Comparison of ENCODE assay signal across 8 cellular contexts in genomic region chr12:8081228-8081920, GRCh38. TPM values are rescaled to one million over a fixed set of nuclear protein-coding genes. Genes with fewer than 3 reads are reported as not detected.
A peak's percentile ranks its signal among the peaks of the same experiment; 100 is the strongest.
DNase-seq lines count a peak whose midpoint lies in the region; ATAC-seq and FAIRE-seq lines count a peak whose summit lies in the region.

No MANE protein-coding gene starts in this region.

- peak overlapping the region; percentile 68 for H3K4me3 ChIP-seq in right cardiac atrium (ENCODE audit: low read length)

- no peaks in the 10 kb centered on the region for H3K4me1 ChIP-seq in right cardiac atrium (ENCODE audit: control insufficient read depth, insufficient read depth, low read length)

- peaks cover 20% of the 10 kb centered on the region for H3K36me3 Mint-ChIP-seq in activated naive CD8-positive, alpha-beta T cell treated with anti-CD3 and anti-CD28 coated beads for 36 hours

- peak; percentile 35 for FAIRE-seq in GM19239 (lab: Jason Lieb, UNC)

- intact Hi-C loops in right cardiac atrium (cut with DNase I): loop anchor here in 1 of 4 donors (5.0 kb wide), 1 partner anchor 39 kb away; no protein-coding TSS in a partner anchor

- peaks cover 2% of the 10 kb centered on the region for H3K9me3 Mint-ChIP-seq in activated naive CD8-positive, alpha-beta T cell treated with anti-CD3 and anti-CD28 coated beads for 36 hours

- DNase-seq in GM19239 (ENCODE audit: insufficient read length, low spot score) (no peak), NCI-H1105 treated with DMSO at 0.1 percent for 48 hours (lab: John Stamatoyannopoulos, UW) (peak; percentile 41), right cardiac atrium (no peak), retina (peak; percentile 43), NCI-H187 treated with DMSO at 0.1 percent for 48 hours (lab: John Stamatoyannopoulos, UW) (no peak), H4 (ENCODE audit: low spot score) (no peak)
- peak; percentile 38 for DNase-seq in activated naive CD8-positive, alpha-beta T cell treated with anti-CD3 and anti-CD28 coated beads for 36 hours

- 4% methylated on average over 16 of the region's 16 CpGs for WGBS in right cardiac atrium

- no peaks in the 10 kb centered on the region for H3K27me3 ChIP-seq in right cardiac atrium (ENCODE audit: control insufficient read depth, insufficient read depth)

- H3K27me3 Mint-ChIP-seq in activated naive CD8-positive, alpha-beta T cell treated with anti-CD3 and anti-CD28 coated beads for 36 hours: no peaks in the 10 kb centered on the region

- H3K27ac ChIP-seq in right cardiac atrium (ENCODE audit: low read length): peak overlapping the region; percentile 90

- ATAC-seq in right cardiac atrium: peak; percentile 26 to 31
- ATAC-seq in GM19324 (IDR thresholded peaks at IDR 0.05; ENCODE audit: low FRiP score, unreplicated experiment): no peak

- no peaks in the 10 kb centered on the region for H3K9me3 ChIP-seq in right cardiac atrium (ENCODE audit: control insufficient read depth, low read length)

- H3K27ac Mint-ChIP-seq in activated naive CD8-positive, alpha-beta T cell treated with anti-CD3 and anti-CD28 coated beads for 36 hours: peak overlapping the region; percentile 97

- H3K4me3 Mint-ChIP-seq in activated naive CD8-positive, alpha-beta T cell treated with anti-CD3 and anti-CD28 coated beads for 36 hours: peak overlapping the region; percentile 100

- H3K4me1 Mint-ChIP-seq in activated naive CD8-positive, alpha-beta T cell treated with anti-CD3 and anti-CD28 coated beads for 36 hours: peaks cover 60% of the 10 kb centered on the region

RNA-seq across cellular contexts. Expression of gene NECAP1, which starts 0.7 kb away (rescaled TPM):
- 10 to 100 TPM; 26.5 to 28.2 TPM for total RNA-seq in activated naive CD8-positive, alpha-beta T cell treated with anti-CD3 and anti-CD28 coated beads for 36 hours
- 10 to 100 TPM; 23.1 to 29.6 (median 26.9) TPM for total RNA-seq in right cardiac atrium
- 19.0 TPM for polyA plus RNA-seq in right cardiac atrium
- total RNA-seq in H4 (2014; rRNA removed; shearing (Covaris generic)): 34.7 and 50.5 TPM in 2 replicates

RNA-seq across cellular contexts. Expression of gene C3AR1, which starts 15.2 kb away (rescaled TPM):
- total RNA-seq in activated naive CD8-positive, alpha-beta T cell treated with anti-CD3 and anti-CD28 coated beads for 36 hours: 1 to 10 TPM; 2.6 to 2.7 TPM
- total RNA-seq in right cardiac atrium: 1 to 10 TPM; 6.4 to 9.6 (median 7.4) TPM
- 2.4 TPM for polyA plus RNA-seq in right cardiac atrium
- 0.95 and 1.8 TPM in 2 replicates for total RNA-seq in H4 (2014; rRNA removed; shearing (Covaris generic))

RNA-seq across cellular contexts. Expression of gene CLEC4A, which starts 42.0 kb away (rescaled TPM):
- under 1 TPM in 1 of 2 experiments, not detected in 1; 0.28 TPM for total RNA-seq in activated naive CD8-positive, alpha-beta T cell treated with anti-CD3 and anti-CD28 coated beads for 36 hours
- 1 to 10 TPM in 3 of 4 donors, under 1 TPM in 1; 0.82 to 1.5 (median 1.1) TPM for total RNA-seq in right cardiac atrium
- polyA plus RNA-seq in right cardiac atrium: 0.75 TPM
- not detected in 2 replicates for total RNA-seq in H4 (2014; rRNA removed; shearing (Covaris generic))

RNA-seq across cellular contexts. Expression of gene FOXJ2, which starts 48.9 kb away (rescaled TPM):
- 10 to 100 TPM; 15.5 to 15.9 TPM for total RNA-seq in activated naive CD8-positive, alpha-beta T cell treated with anti-CD3 and anti-CD28 coated beads for 36 hours
- 10 to 100 TPM; 20.2 to 26.0 (median 22.8) TPM for total RNA-seq in right cardiac atrium
- 10.0 TPM for polyA plus RNA-seq in right cardiac atrium
- 5.9 and 6.2 TPM in 2 replicates for total RNA-seq in H4 (2014; rRNA removed; shearing (Covaris generic))

Comparison
In these comparisons a context has a peak if more than half of its experiments do, and no peak if none do; other contexts are left out.
1. DNase-seq: peak in NCI-H1105 treated with DMSO at 0.1 percent for 48 hours (single experiment), activated naive CD8-positive, alpha-beta T cell treated with anti-CD3 and anti-CD28 coated beads for 36 hours (single experiment) and retina (single experiment); none in GM19239 (single experiment), right cardiac atrium (0 of 3), NCI-H187 treated with DMSO at 0.1 percent for 48 hours (single experiment) and H4 (single experiment).